ENCODE assay signal across 22 cellular contexts in the genomic region with DNA sequence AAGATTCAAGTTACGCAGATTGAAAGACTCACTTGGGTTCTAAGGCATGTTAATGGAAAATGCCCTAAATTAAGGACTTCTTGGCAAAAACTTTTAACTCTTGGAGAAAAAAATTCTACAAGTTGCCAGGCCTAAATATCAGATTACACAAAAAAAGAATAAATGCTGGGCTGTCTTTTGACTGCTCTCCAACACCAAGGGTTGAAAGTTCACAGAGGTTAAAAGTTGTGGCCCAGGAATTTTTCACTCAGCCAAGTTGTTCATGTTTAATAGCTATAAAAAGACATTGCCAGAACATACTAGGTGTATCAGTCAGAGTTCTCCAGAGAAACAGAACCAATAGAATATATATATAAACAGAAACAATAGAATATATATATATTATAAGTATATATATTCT.
"Had no signal": no experiment of that assay in that cellular context is flagged by ENCODE, and none has a peak within 500 bp of the region (broad histone marks: within the 10 kb centered on the region; RNA-seq: fewer than 3 reads in every experiment).

No MANE protein-coding gene starts in this region.

- H2AFZ ChIP-seq: hepatocyte had no signal

- H3K4me2 ChIP-seq: hepatocyte had no signal

- H3K4me1 ChIP-seq: colonic mucosa, psoas muscle had no signal

- ATAC-seq: foreskin keratinocyte; left cardiac atrium; left ventricle myocardium superior; naive thymus-derived CD8-positive, alpha-beta T cell; psoas muscle had no signal

- H3K9me3 ChIP-seq: colonic mucosa, neutrophil, psoas muscle, sigmoid colon, stomach, thoracic aorta had no signal

- H3K27ac ChIP-seq: colonic mucosa, foreskin keratinocyte, hepatocyte, neutrophil, psoas muscle, sigmoid colon, stomach, thoracic aorta had no signal

- DNase-seq: cerebellar nuclear complex; colonic mucosa; effector CD4-positive, alpha-beta T cell; endodermal cell; foreskin keratinocyte; kidney; left cardiac atrium; left ventricle myocardium superior; mesendoderm; naive thymus-derived CD8-positive, alpha-beta T cell; psoas muscle; retina; sigmoid colon; small intestine; stimulated activated CD4-positive, alpha-beta T cell treated with anti-CD3 and anti-CD28 coated beads, Interleukin-12 subunit alpha, Interleukin-12 subunit beta, amount 100 ng/mL, for 4 hours; stimulated activated naive CD4-positive, alpha-beta T cell; stomach; substantia nigra; trophoblast cell had no signal

- H3K79me2 ChIP-seq: hepatocyte had no signal

- H3K4me3 ChIP-seq: colonic mucosa, hepatocyte, psoas muscle, sigmoid colon, stomach, thoracic aorta had no signal

- H3K36me3 ChIP-seq: colonic mucosa, neutrophil, sigmoid colon, stomach, thoracic aorta had no signal

- H3K27me3 ChIP-seq: colonic mucosa, foreskin keratinocyte, hepatocyte, sigmoid colon, stomach had no signal
